8 cellular contexts compared by ENCODE assay signal in the genomic region with DNA sequence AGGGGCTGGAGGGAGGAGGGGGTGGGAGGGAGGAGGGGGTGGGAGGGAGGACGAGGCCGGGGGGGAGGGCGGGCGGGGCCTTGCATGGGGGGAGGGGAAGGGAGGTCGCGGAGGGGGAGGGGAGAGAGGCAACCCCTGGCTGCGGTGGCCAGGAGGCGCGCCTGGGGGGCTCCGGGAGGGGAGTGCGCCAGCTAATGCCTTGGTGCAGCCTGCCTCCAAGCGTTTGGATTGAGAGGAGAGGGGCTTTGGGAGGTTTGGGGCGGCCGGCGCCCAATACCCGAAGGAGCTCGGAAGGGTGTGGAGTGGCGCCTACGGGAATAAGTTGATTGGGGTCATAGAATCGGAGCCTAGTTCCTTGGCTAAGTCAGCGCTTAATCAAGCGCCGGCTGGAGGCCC. TPM values are rescaled to one million over a fixed set of nuclear protein-coding genes. Genes with fewer than 3 reads are reported as not detected.
DNase-seq lines count a peak whose midpoint lies in the region; ATAC-seq and TF ChIP-seq lines count a peak whose summit lies in the region.

No MANE protein-coding gene starts in this region.

- no peak for TF ChIP-seq CTCF in GM13976 (IDR thresholded peaks at IDR 0.05; ENCODE audit: borderline replicate concordance, control extremely low read depth, extremely low read depth, insufficient read depth, missing control alignments)
- TF ChIP-seq CTCF in endodermal cell (conservative IDR thresholded peaks at IDR 0.05), result peak; percentile 56

- H3K27ac Mint-ChIP-seq in endodermal cell, result peak overlapping the region; percentile 94

- WGBS in endodermal cell (ENCODE audit: insufficient coverage in 1 of 2, insufficient read length in 1 of 2), 2 experiments, result 0 to 1% methylated on average over 12 to 19 of the region's 23 CpGs
- 0 to 1% methylated on average over 10 to 12 of the region's 23 CpGs for WGBS in mesodermal cell (ENCODE audit: insufficient coverage in 2 of 2), 2 experiments

- DNase-seq in GM13976 (ENCODE audit: low spot score) (peak; percentile 38), M059J (ENCODE audit: low read depth) (peak; percentile 47), endodermal cell (peak; percentile 86), cerebellar nuclear complex (lab: John Stamatoyannopoulos, UW) (no peak)
- peak; percentile 27 for DNase-seq in activated CD4-positive, alpha-beta T cell treated with anti-CD3 and anti-CD28 coated beads, Interleukin-2, amount 50 U/mL, for 48 hours
- DNase-seq in stimulated activated naive CD8-positive, alpha-beta T cell treated with anti-CD3 and anti-CD28 coated beads, Interleukin-15, Interleukin-2, amounts not matched to agents 100 U/mL and 50 U/mL, for 24 hours, result peak; percentile 53

- H3K4me3 Mint-ChIP-seq in endodermal cell, result peak overlapping the region; percentile 80

- H3K4me3 ChIP-seq in endodermal cell (ENCODE audit: low read length) (peak overlapping the region; percentile 89), mesodermal cell (ENCODE audit: extremely low read depth, insufficient read depth, low read length, poor library complexity, severe bottlenecking) (peak overlapping the region; percentile 67)

- peak overlapping the region; percentile 97 for H3K27ac ChIP-seq in endodermal cell (ENCODE audit: low read depth, low read length)
- peak overlapping the region; percentile 99 for H3K27ac ChIP-seq in mesodermal cell (ENCODE audit: low read depth, low read length, severe bottlenecking)

- in situ Hi-C loops in GM13976 (cut with MboI; ENCODE audit: low sequenced_read_pairs, unreplicated experiment), result no loop called here

- peaks cover 40% of the 10 kb centered on the region for H3K27me3 Mint-ChIP-seq in endodermal cell (ENCODE audit: insufficient read depth)

- H3K9ac ChIP-seq in endodermal cell (ENCODE audit: extremely low read depth, low read length, poor library complexity, severe bottlenecking), result peak overlapping the region; percentile 87

- H3K9me3 Mint-ChIP-seq in endodermal cell, result peaks cover 10% of the 10 kb centered on the region

- H3K27me3 ChIP-seq in endodermal cell (ENCODE audit: control insufficient read depth, insufficient read depth, low read length, poor library complexity, severe bottlenecking), result peaks cover 22% of the 10 kb centered on the region

- peaks cover 21% of the 10 kb centered on the region for H3K4me1 Mint-ChIP-seq in endodermal cell

- H3K36me3 ChIP-seq in endodermal cell (ENCODE audit: control insufficient read depth, insufficient read depth, low read length) (peaks cover 15% of the 10 kb centered on the region), mesodermal cell (ENCODE audit: control insufficient read depth, insufficient read depth, low read length) (peaks cover 30% of the 10 kb centered on the region)

- H3K4me1 ChIP-seq in endodermal cell (ENCODE audit: control insufficient read depth, insufficient read depth, low read length) (peaks cover 6% of the 10 kb centered on the region), mesodermal cell (ENCODE audit: control insufficient read depth, insufficient read depth, low read length, poor library complexity, severe bottlenecking) (peaks cover 4% of the 10 kb centered on the region)

- no peaks in the 10 kb centered on the region for H3K9me3 ChIP-seq in endodermal cell (ENCODE audit: control insufficient read depth, low read length)
- no peaks in the 10 kb centered on the region for H3K9me3 ChIP-seq in mesodermal cell (ENCODE audit: control insufficient read depth, low read length)

- peaks cover 23% of the 10 kb centered on the region for H3K36me3 Mint-ChIP-seq in endodermal cell (ENCODE audit: low read depth)

- ATAC-seq in stimulated activated naive CD8-positive, alpha-beta T cell treated with anti-CD3 and anti-CD28 coated beads, Interleukin-15, Interleukin-2, amounts not matched to agents 100 U/mL and 50 U/mL, for 24 hours, result no peak
- ATAC-seq in GM19397 (IDR thresholded peaks at IDR 0.05; ENCODE audit: unreplicated experiment), result no peak

RNA-seq across cellular contexts. Expression of a gene that starts 0.5 kb away (rescaled TPM):
- 175 and 189 TPM in 2 replicates for total RNA-seq in M059J (2014; rRNA removed; shearing (Covaris generic))
- 100 to 1,000 TPM; 102 to 137 TPM for total RNA-seq in endodermal cell
- polyA plus RNA-seq in endodermal cell (2013, experiment 1 of 2), result 142 TPM
- 139 TPM for polyA plus RNA-seq in endodermal cell (2013, experiment 2 of 2)
- 151 TPM for polyA plus RNA-seq in mesodermal cell (2013, experiment 1 of 2)
- polyA plus RNA-seq in mesodermal cell (2013, experiment 2 of 2), result 150 TPM

Comparison
In these comparisons a context has a peak if more than half of its experiments do, and no peak if none do; other contexts are left out.
1. DNase-seq: peak in GM13976 (single experiment), M059J (single experiment), activated CD4-positive, alpha-beta T cell treated with anti-CD3 and anti-CD28 coated beads, Interleukin-2, amount 50 U/mL, for 48 hours (2 of 2), endodermal cell (single experiment) and stimulated activated naive CD8-positive, alpha-beta T cell treated with anti-CD3 and anti-CD28 coated beads, Interleukin-15, Interleukin-2, amounts not matched to agents 100 U/mL and 50 U/mL, for 24 hours (single experiment); none in cerebellar nuclear complex (0 of 2).